1 cellular context compared by ENCODE assay signal in the genomic region with DNA sequence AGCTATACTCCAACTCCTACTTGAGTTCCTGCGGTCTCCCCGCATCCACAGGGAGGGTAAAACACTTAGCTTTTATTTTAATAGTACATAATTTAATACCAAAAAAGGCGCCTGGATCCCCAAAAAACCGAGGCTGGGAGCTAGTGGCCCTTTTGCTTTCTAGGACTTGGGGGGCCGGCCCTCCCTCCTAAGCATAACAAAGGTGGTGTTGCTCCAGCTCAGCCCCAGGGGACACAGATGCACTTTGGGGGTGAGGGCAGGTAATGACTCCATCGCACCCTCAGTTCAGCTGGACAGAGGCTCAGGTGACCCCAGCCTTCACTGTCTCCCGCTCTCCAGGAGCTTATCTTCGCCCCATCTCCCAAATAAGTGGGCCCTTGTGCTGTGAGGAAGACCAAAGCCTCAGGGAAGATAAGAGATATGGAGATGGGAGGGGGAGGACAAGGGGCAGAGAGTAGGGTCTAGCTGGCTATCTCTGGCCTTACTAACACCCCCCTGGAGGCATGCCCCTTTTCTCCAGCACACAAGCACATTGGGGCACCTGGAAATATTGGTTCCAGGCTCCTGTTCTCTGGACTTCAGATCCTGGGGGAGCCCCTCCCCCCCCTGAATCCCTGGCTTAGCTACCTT.
TF ChIP-seq lines count a peak whose summit lies in the region.

No MANE protein-coding gene starts in this region.

TF ChIP-seq in WTC11, 78 proteins besides CTCF, POLR2A, EP300 and RAD21:
- TF ChIP-seq TEAD4 (CRISPR knock-in tag; IDR thresholded peaks at IDR 0.05), result no peak
- TF ChIP-seq JUN (CRISPR knock-in tag; IDR thresholded peaks at IDR 0.05), result no peak
- TF ChIP-seq ESRRA (CRISPR knock-in tag; IDR thresholded peaks at IDR 0.05; ENCODE audit: borderline replicate concordance), result no peak
- no peak for TF ChIP-seq JAZF1 (CRISPR knock-in tag; IDR thresholded peaks at IDR 0.05)
- TF ChIP-seq, protein P1, sequence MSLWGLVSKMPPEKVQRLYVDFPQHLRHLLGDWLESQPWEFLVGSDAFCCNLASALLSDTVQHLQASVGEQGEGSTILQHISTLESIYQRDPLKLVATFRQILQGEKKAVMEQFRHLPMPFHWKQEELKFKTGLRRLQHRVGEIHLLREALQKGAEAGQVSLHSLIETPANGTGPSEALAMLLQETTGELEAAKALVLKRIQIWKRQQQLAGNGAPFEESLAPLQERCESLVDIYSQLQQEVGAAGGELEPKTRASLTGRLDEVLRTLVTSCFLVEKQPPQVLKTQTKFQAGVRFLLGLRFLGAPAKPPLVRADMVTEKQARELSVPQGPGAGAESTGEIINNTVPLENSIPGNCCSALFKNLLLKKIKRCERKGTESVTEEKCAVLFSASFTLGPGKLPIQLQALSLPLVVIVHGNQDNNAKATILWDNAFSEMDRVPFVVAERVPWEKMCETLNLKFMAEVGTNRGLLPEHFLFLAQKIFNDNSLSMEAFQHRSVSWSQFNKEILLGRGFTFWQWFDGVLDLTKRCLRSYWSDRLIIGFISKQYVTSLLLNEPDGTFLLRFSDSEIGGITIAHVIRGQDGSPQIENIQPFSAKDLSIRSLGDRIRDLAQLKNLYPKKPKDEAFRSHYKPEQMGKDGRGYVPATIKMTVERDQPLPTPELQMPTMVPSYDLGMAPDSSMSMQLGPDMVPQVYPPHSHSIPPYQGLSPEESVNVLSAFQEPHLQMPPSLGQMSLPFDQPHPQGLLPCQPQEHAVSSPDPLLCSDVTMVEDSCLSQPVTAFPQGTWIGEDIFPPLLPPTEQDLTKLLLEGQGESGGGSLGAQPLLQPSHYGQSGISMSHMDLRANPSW (CRISPR knock-in tag; conservative IDR thresholded peaks at IDR 0.05; ENCODE audit: low read depth), result no peak
- no peak for TF ChIP-seq SOX15 (CRISPR knock-in tag; IDR thresholded peaks at IDR 0.05)
- TF ChIP-seq FOXJ3 (CRISPR knock-in tag; IDR thresholded peaks at IDR 0.05; ENCODE audit: borderline replicate concordance), result no peak
